Comparison of ENCODE assay signal across 26 cellular contexts in the genomic region with DNA sequence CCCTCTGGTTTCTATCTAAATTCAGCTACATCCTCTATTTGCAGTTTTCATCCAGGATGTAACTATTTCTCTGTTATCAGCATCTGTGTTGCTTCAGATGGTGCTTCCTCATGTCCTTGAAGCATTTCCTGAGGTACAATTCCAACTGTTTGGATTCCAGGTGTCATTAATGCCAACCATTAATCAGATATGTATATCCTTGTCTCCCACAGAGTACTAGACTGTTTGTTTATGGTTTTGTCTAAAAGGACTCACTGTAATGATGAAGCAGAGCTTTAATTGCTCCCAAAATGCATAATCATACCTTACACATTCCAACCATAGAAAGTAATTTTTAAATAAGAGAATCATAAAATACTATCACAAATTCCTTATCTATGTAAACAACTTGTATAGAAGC.
DNase-seq lines count a peak whose midpoint lies in the region; TF ChIP-seq lines count a peak whose summit lies in the region.
"Had no signal": no experiment of that assay in that cellular context is flagged by ENCODE, and none has a peak within 500 bp of the region (broad histone marks: within the 10 kb centered on the region; RNA-seq: fewer than 3 reads in every experiment).

No MANE protein-coding gene starts in this region.

- no peaks in the 10 kb centered on the region for H4K20me1 ChIP-seq in OCI-LY3 (ENCODE audit: insufficient read depth, low read length)

- no peak for TF ChIP-seq CTCF in C4-2B (conservative IDR thresholded peaks at IDR 0.05)
- no peak for TF ChIP-seq CTCF in LNCaP clone FGC (IDR thresholded peaks at IDR 0.05; ENCODE audit: control insufficient read depth, extremely low read depth, insufficient read depth)
- TF ChIP-seq CTCF in OCI-LY3 (IDR thresholded peaks at IDR 0.05; ENCODE audit: low read depth, low read length) = no peak
- no peak for TF ChIP-seq CTCF in uterus (IDR thresholded peaks at IDR 0.05)
- no peak for TF ChIP-seq CTCF in stomach (IDR thresholded peaks at IDR 0.05)

- H3K4me3 ChIP-seq in LNCaP clone FGC (ENCODE audit: low read depth, low read length) = no peak overlapping the region
- H3K4me3 ChIP-seq in OCI-LY3 (ENCODE audit: low read length) = no peak overlapping the region
- H3K4me3 ChIP-seq in uterus = no peak overlapping the region
- H3K4me3 ChIP-seq in stomach = no peak overlapping the region
- H3K4me3 ChIP-seq: SK-N-MC had no signal

- no peaks in the 10 kb centered on the region for H3K9me3 ChIP-seq in OCI-LY3 (ENCODE audit: insufficient read depth, low read length)
- no peaks in the 10 kb centered on the region for H3K9me3 ChIP-seq in uterus
- H3K9me3 ChIP-seq in stomach = no peaks in the 10 kb centered on the region

- peak overlapping the region; percentile 57 for H2AFZ ChIP-seq in OCI-LY3 (ENCODE audit: low read depth, low read length)

- no peak overlapping the region for H3K4me2 ChIP-seq in OCI-LY3 (ENCODE audit: low read length)

- intact Hi-C loops in uterus (cut with DNase I; ENCODE audit: low total_unique reads) = no loop called here
- intact Hi-C loops in stomach (cut with DNase I; ENCODE audit: low total_unique reads) = no loop called here

- H3K4me1 ChIP-seq in OCI-LY3 (ENCODE audit: low read length) (peaks cover 9% of the 10 kb centered on the region), uterus (no peaks in the 10 kb centered on the region), stomach (peaks cover 0 to 3% (median 0%) of the 10 kb centered on the region in 4 donors)

- no peaks in the 10 kb centered on the region for H3K27me3 ChIP-seq in OCI-LY3 (ENCODE audit: low read depth, low read length)
- no peaks in the 10 kb centered on the region for H3K27me3 ChIP-seq in uterus
- H3K27me3 ChIP-seq in stomach = no peaks in the 10 kb centered on the region

- TF ChIP-seq POLR2A in uterus (IDR thresholded peaks at IDR 0.05) (no peak), stomach (IDR thresholded peaks at IDR 0.05) (no peak)

- DNase-seq in LNCaP clone FGC (ENCODE audit: low read depth) (peak; percentile 99), left kidney (ENCODE audit: low read depth, low spot score) (peak; percentile 13), NK-92 (lab: John Stamatoyannopoulos, UW; ENCODE audit: unreplicated experiment) (no peak), uterus (no peak), NCI-H526 treated with DMSO at 0.1 percent for 48 hours (lab: John Stamatoyannopoulos, UW) (no peak), stomach (no peak)
- DNase-seq: C1 segment of cervical spinal cord; CD8-positive, alpha-beta memory T cell; DMS 273 treated with DMSO at 0.1 percent for 48 hours; DND-41; H7; NCI-H1092; NCI-H1436 treated with DMSO at 0.1 percent for 48 hours; NCI-H2029; NCI-H2171 treated with DMSO at 0.1 percent for 48 hours; NCI-H345; NCI-H510A treated with DMSO at 0.1 percent for 48 hours; NCI-H774; NK-92 treated with Interleukin-12 subunit alpha and Interleukin-12 subunit beta, amount 100 ng/mL, for 24 hours; SHP77 treated with DMSO at 0.1 percent for 48 hours; T-helper 17 cell had no signal

- H3K79me2 ChIP-seq in OCI-LY3 (ENCODE audit: low read length) = no peaks in the 10 kb centered on the region

- no peak overlapping the region for H3K9ac ChIP-seq in OCI-LY3 (ENCODE audit: low read length)

- H3K27ac ChIP-seq in C4-2B = peak overlapping the region; percentile 100; the same call in 1 of the 2 replicates
- no peak overlapping the region for H3K27ac ChIP-seq in OCI-LY3 (ENCODE audit: low read length)
- no peak overlapping the region for H3K27ac ChIP-seq in uterus
- no peak overlapping the region for H3K27ac ChIP-seq in stomach
- H3K27ac ChIP-seq: HL-60, RWPE1, SK-N-MC had no signal

- H3K36me3 ChIP-seq in OCI-LY3 (replicated peaks; ENCODE audit: low read depth, low read length) = no peaks in the 10 kb centered on the region
- H3K36me3 ChIP-seq in uterus = no peaks in the 10 kb centered on the region
- H3K36me3 ChIP-seq in stomach = no peaks in the 10 kb centered on the region

- no peak for TF ChIP-seq EP300 in stomach (IDR thresholded peaks at IDR 0.05)

Comparison
In these comparisons a context has a peak if more than half of its experiments do, and no peak if none do; other contexts are left out.
1. DNase-seq: peak in LNCaP clone FGC (single experiment) and left kidney (single experiment); none in NK-92 (single experiment), uterus (0 of 2), NCI-H526 treated with DMSO at 0.1 percent for 48 hours (single experiment) and stomach (single experiment).